1 cellular context compared by ENCODE assay signal in the genomic region with DNA sequence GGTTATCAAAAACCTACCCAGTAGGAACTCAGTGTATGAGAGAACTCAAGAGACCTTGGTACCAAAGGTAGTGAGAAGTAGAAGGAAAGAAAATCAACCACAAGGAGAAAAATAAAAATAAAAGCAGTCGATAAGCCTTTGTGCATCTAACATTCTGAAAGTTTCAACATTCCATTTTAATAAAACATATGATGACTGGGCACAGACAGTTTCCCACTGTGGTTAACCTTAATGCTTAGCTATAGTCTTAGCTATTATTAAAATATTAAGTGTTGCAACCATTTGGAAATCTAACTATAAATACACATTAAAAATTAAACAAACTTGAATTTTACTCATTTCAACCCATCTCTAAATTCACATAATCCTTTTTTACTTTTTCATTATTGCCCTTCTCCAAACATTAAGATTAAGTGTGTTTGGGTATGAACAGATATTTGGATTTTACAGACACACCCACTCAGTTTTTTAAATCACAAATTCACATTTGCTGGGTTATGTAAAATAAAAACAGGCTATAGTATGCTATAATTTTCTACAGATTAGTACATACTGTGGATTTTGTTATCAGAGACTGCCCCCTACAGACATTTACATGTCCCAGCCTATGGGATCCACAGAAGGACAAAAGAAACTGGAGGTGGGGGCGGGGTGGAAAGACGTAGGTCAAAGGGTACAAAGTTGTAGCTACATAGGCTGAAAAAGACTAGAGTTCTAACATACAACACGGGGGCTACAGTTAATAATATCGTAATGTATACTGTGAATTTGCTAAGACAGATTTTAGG.
TF ChIP-seq lines count a peak whose summit lies in the region.

No MANE protein-coding gene starts in this region.

TF ChIP-seq in GM23338, 12 proteins besides CTCF, POLR2A, EP300 and RAD21 (continued from another document):
- TF ChIP-seq, protein P1, sequence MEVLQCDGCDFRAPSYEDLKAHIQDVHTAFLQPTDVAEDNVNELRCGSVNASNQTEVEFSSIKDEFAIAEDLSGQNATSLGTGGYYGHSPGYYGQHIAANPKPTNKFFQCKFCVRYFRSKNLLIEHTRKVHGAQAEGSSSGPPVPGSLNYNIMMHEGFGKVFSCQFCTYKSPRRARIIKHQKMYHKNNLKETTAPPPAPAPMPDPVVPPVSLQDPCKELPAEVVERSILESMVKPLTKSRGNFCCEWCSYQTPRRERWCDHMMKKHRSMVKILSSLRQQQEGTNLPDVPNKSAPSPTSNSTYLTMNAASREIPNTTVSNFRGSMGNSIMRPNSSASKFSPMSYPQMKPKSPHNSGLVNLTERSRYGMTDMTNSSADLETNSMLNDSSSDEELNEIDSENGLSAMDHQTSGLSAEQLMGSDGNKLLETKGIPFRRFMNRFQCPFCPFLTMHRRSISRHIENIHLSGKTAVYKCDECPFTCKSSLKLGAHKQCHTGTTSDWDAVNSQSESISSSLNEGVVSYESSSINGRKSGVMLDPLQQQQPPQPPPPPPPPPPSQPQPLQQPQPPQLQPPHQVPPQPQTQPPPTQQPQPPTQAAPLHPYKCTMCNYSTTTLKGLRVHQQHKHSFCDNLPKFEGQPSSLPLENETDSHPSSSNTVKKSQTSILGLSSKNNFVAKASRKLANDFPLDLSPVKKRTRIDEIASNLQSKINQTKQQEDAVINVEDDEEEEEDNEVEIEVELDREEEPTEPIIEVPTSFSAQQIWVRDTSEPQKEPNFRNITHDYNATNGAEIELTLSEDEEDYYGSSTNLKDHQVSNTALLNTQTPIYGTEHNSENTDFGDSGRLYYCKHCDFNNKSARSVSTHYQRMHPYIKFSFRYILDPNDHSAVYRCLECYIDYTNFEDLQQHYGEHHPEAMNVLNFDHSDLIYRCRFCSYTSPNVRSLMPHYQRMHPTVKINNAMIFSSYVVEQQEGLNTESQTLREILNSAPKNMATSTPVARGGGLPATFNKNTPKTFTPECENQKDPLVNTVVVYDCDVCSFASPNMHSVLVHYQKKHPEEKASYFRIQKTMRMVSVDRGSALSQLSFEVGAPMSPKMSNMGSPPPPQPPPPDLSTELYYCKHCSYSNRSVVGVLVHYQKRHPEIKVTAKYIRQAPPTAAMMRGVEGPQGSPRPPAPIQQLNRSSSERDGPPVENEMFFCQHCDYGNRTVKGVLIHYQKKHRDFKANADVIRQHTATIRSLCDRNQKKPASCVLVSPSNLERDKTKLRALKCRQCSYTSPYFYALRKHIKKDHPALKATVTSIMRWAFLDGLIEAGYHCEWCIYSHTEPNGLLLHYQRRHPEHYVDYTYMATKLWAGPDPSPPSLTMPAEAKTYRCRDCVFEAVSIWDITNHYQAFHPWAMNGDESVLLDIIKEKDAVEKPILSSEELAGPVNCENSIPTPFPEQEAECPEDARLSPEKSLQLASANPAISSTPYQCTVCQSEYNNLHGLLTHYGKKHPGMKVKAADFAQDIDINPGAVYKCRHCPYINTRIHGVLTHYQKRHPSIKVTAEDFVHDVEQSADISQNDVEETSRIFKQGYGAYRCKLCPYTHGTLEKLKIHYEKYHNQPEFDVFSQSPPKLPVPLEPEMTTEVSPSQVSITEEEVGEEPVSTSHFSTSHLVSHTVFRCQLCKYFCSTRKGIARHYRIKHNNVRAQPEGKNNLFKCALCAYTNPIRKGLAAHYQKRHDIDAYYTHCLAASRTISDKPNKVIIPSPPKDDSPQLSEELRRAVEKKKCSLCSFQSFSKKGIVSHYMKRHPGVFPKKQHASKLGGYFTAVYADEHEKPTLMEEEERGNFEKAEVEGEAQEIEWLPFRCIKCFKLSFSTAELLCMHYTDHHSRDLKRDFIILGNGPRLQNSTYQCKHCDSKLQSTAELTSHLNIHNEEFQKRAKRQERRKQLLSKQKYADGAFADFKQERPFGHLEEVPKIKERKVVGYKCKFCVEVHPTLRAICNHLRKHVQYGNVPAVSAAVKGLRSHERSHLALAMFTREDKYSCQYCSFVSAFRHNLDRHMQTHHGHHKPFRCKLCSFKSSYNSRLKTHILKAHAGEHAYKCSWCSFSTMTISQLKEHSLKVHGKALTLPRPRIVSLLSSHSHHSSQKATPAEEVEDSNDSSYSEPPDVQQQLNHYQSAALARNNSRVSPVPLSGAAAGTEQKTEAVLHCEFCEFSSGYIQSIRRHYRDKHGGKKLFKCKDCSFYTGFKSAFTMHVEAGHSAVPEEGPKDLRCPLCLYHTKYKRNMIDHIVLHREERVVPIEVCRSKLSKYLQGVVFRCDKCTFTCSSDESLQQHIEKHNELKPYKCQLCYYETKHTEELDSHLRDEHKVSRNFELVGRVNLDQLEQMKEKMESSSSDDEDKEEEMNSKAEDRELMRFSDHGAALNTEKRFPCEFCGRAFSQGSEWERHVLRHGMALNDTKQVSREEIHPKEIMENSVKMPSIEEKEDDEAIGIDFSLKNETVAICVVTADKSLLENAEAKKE (CRISPR knock-in tag; IDR thresholded peaks at IDR 0.05): no peak
- TF ChIP-seq STAT1 (IDR thresholded peaks at IDR 0.05; ENCODE audit: unreplicated experiment) (no peak), JUNB (IDR thresholded peaks at IDR 0.05; ENCODE audit: unreplicated experiment) (no peak), NANOG (IDR thresholded peaks at IDR 0.05; ENCODE audit: borderline replicate concordance) (no peak), EZH2phosphoT487 (IDR thresholded peaks at IDR 0.05; ENCODE audit: unreplicated experiment) (no peak), ZNF331 (CRISPR knock-in tag; IDR thresholded peaks at IDR 0.05; ENCODE audit: low read depth) (no peak)
- TF ChIP-seq, protein P2, sequence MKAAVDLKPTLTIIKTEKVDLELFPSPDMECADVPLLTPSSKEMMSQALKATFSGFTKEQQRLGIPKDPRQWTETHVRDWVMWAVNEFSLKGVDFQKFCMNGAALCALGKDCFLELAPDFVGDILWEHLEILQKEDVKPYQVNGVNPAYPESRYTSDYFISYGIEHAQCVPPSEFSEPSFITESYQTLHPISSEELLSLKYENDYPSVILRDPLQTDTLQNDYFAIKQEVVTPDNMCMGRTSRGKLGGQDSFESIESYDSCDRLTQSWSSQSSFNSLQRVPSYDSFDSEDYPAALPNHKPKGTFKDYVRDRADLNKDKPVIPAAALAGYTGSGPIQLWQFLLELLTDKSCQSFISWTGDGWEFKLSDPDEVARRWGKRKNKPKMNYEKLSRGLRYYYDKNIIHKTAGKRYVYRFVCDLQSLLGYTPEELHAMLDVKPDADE (IDR thresholded peaks at IDR 0.05): no peak
